26 cellular contexts compared by ENCODE assay signal in the genomic region with DNA sequence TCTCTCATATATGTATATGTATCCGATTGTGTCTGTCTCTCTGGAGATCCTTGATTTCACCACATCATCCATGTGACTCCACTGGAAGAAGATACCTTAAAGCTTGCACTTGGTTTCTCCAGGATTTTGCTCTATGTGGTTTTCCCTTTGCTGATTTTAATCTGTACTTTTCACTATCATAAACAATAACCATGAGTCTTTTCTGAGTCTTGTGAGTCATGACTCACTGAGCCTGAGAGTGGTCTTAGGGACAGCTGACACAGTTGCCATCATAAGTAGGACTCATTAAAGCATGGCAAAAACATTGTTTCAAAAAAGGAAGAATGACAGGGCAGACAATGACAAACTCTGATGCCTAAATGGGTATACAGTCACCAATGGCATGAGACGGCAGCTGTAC.
DNase-seq lines count a peak whose midpoint lies in the region; ATAC-seq and TF ChIP-seq lines count a peak whose summit lies in the region.
"Had no signal": no experiment of that assay in that cellular context is flagged by ENCODE, and none has a peak within 500 bp of the region (broad histone marks: within the 10 kb centered on the region; RNA-seq: fewer than 3 reads in every experiment).

No MANE protein-coding gene starts in this region.

- no peak overlapping the region for H3K9ac ChIP-seq in PC-3 (ENCODE audit: low read length)
- H3K9ac ChIP-seq in endodermal cell (ENCODE audit: extremely low read depth, low read length, poor library complexity, severe bottlenecking): no peak overlapping the region
- H3K9ac ChIP-seq: parathyroid adenoma had no signal

- intact Hi-C loops in PC-3 (cut with micrococcal nuclease) (no loop called here), esophagus muscularis mucosa (cut with DNase I) (no loop called here)

- H2AFZ ChIP-seq in PC-3 (ENCODE audit: low read length): no peak overlapping the region
- H2AFZ ChIP-seq: parathyroid adenoma, PC-9 had no signal

- H3K9me3 Mint-ChIP-seq in endodermal cell: peaks cover 28% of the 10 kb centered on the region
- H3K9me3 Mint-ChIP-seq in WTC11: peaks cover 62% of the 10 kb centered on the region

- WGBS in endodermal cell (ENCODE audit: insufficient coverage in 1 of 2, insufficient read length in 1 of 2), 2 experiments: 91 to 100% methylated on average over 2 of the region's 2 CpGs
- WGBS in esophagus muscularis mucosa: 94% methylated on average over 2 of the region's 2 CpGs

- H3K4me2 ChIP-seq in PC-3 (ENCODE audit: low read length): no peak overlapping the region
- H3K4me2 ChIP-seq: PC-9 had no signal

- no peak for TF ChIP-seq POLR2A in esophagus muscularis mucosa (IDR thresholded peaks at IDR 0.05; ENCODE audit: low read depth)

- DNase-seq in Caki2 (ENCODE audit: low read depth) (peak; percentile 20), PC-3 (peak; percentile 18), endodermal cell (no peak), iris pigment epithelial cell (ENCODE audit: low read depth) (peak; percentile 82), WTC11 (ENCODE audit: low spot score) (no peak), esophagus muscularis mucosa (ENCODE audit: extremely low spot score) (no peak), NCI-H2081 treated with DMSO at 0.1 percent for 48 hours (lab: John Stamatoyannopoulos, UW) (no peak)
- no peak for DNase-seq in activated CD8-positive, alpha-beta memory T cell treated with anti-CD3 and anti-CD28 coated beads, Interleukin-2, amount 50 U/mL, for 48 hours
- DNase-seq: ACHN; activated CD4-positive, alpha-beta T cell treated with anti-CD3 and anti-CD28 coated beads, Interleukin-2, amount 50 U/mL, for 1 hour; activated gamma-delta T cell treated with Interleukin-2 at 50 U/mL for 16 hours; amygdala; C1 segment of cervical spinal cord; effector memory CD8-positive, alpha-beta T cell; GOT3; KBM-7; naive thymus-derived CD8-positive, alpha-beta T cell; NCI-H187 treated with DMSO at 0.1 percent for 48 hours; NCI-H345; PC-9; right lobe of liver had no signal

- H3K4me3 ChIP-seq in PC-3 (ENCODE audit: low read length) (no peak overlapping the region), endodermal cell (ENCODE audit: low read length) (peak overlapping the region; percentile 47), esophagus muscularis mucosa (no peak overlapping the region)
- H3K4me3 ChIP-seq: PC-9, right lobe of liver, SJSA1 had no signal

- no peaks in the 10 kb centered on the region for H3K27me3 ChIP-seq in PC-3 (ENCODE audit: low read length)
- H3K27me3 ChIP-seq in endodermal cell (ENCODE audit: control insufficient read depth, insufficient read depth, low read length, poor library complexity, severe bottlenecking): no peaks in the 10 kb centered on the region
- H3K27me3 ChIP-seq in esophagus muscularis mucosa: no peaks in the 10 kb centered on the region
- H3K27me3 ChIP-seq: right lobe of liver, SJSA1 had no signal

- no peaks in the 10 kb centered on the region for H4K20me1 ChIP-seq in PC-3 (ENCODE audit: low read length)

- ATAC-seq in PC-3 (no peak), WTC11 (no peak)
- ATAC-seq: effector memory CD8-positive, alpha-beta T cell; naive thymus-derived CD8-positive, alpha-beta T cell; right lobe of liver had no signal

- H3K36me3 Mint-ChIP-seq in endodermal cell (ENCODE audit: low read depth) (peaks cover 44% of the 10 kb centered on the region), WTC11 (peaks cover 64% of the 10 kb centered on the region)

- peaks cover 25% of the 10 kb centered on the region for H3K36me3 ChIP-seq in PC-3 (ENCODE audit: low read depth, low read length)
- H3K36me3 ChIP-seq in endodermal cell (ENCODE audit: control insufficient read depth, insufficient read depth, low read length): peaks cover 15% of the 10 kb centered on the region
- H3K36me3 ChIP-seq in esophagus muscularis mucosa: peaks cover 0 to 25% (median 4%) of the 10 kb centered on the region in 4 donors
- H3K36me3 ChIP-seq: right lobe of liver had no signal

- H3K4me3 Mint-ChIP-seq in endodermal cell (no peak overlapping the region), WTC11 (no peak overlapping the region)
- H3K4me3 Mint-ChIP-seq: effector memory CD8-positive, alpha-beta T cell; memory B cell; naive thymus-derived CD8-positive, alpha-beta T cell; T-helper 1 cell treated with Interleukin-12 subunit alpha and Interleukin-12 subunit beta and Interleukin-4 antibody, amounts not matched to agents 30 μg/mL and 1 μg/mL, for 36 hours had no signal

- in situ Hi-C loops in Caki2 (cut with HindIII; ENCODE audit: low pct_unique_long_range_greater_than_20kb, low sequenced_read_pairs): no loop called here

- H3K27me3 Mint-ChIP-seq in endodermal cell (ENCODE audit: insufficient read depth) (no peaks in the 10 kb centered on the region), WTC11 (ENCODE audit: low read depth) (no peaks in the 10 kb centered on the region)
- H3K27me3 Mint-ChIP-seq: effector memory CD8-positive, alpha-beta T cell; memory B cell; naive thymus-derived CD8-positive, alpha-beta T cell had no signal

- no TSS peak for BruUV-seq in PC-3 (replicated peaks; lab: Mats Ljungman, UMichigan)

- TF ChIP-seq CTCF in PC-3 (conservative IDR thresholded peaks at IDR 0.05; ENCODE audit: low read depth, low read length) (no peak), endodermal cell (conservative IDR thresholded peaks at IDR 0.05) (no peak), WTC11 (IDR thresholded peaks at IDR 0.05) (no peak), esophagus muscularis mucosa (IDR thresholded peaks at IDR 0.05) (no peak)

- POLR2A ChIA-PET in PC-3 (lab: Charles Lee; ENCODE audit: unreplicated experiment) (no interaction called here), WTC11 (lab: Charles Lee) (no interaction called here)

- H3K27ac ChIP-seq in PC-3 (ENCODE audit: low read length) (no peak overlapping the region), endodermal cell (ENCODE audit: low read depth, low read length) (no peak overlapping the region), esophagus muscularis mucosa (replicated peaks in 1 of 4) (no peak overlapping the region)
- H3K27ac ChIP-seq: parathyroid adenoma, PC-9, right lobe of liver, SJSA1, VCaP had no signal

- no peaks in the 10 kb centered on the region for H3F3A ChIP-seq in PC-3 (ENCODE audit: low read length, unreplicated experiment)

- no peaks in the 10 kb centered on the region for H3K79me2 ChIP-seq in PC-3 (ENCODE audit: low read length)
- H3K79me2 ChIP-seq: parathyroid adenoma had no signal

- H3K4me1 ChIP-seq in PC-3 (ENCODE audit: insufficient read depth, low read length) (no peaks in the 10 kb centered on the region), endodermal cell (ENCODE audit: control insufficient read depth, insufficient read depth, low read length) (no peaks in the 10 kb centered on the region), esophagus muscularis mucosa (peaks cover 0 to 6% (median 0%) of the 10 kb centered on the region in 4 donors)
- H3K4me1 ChIP-seq: parathyroid adenoma, right lobe of liver, SJSA1 had no signal

- H3K9me3 ChIP-seq in PC-3 (ENCODE audit: low read length) (0 out of 2 replicates have a peak, but pooled peaks cover 10% of the 10 kb centered on the region), endodermal cell (ENCODE audit: control insufficient read depth, low read length) (peaks cover 27% of the 10 kb centered on the region), esophagus muscularis mucosa (no peaks in the 10 kb centered on the region)
- H3K9me3 ChIP-seq: right lobe of liver had no signal

- no peak for TF ChIP-seq EP300 in esophagus muscularis mucosa (IDR thresholded peaks at IDR 0.05)

- CTCF ChIA-PET in PC-3 (lab: Charles Lee) (no interaction called here), WTC11 (lab: Charles Lee) (no interaction called here)

- no peaks in the 10 kb centered on the region for H3K4me1 Mint-ChIP-seq in endodermal cell
- H3K4me1 Mint-ChIP-seq in WTC11: peaks cover 3% of the 10 kb centered on the region

- H3K9me2 ChIP-seq in PC-3 (replicated peaks; ENCODE audit: low read length): no peaks in the 10 kb centered on the region

- H3K27ac Mint-ChIP-seq in endodermal cell (no peak overlapping the region), WTC11 (no peak overlapping the region)
- H3K27ac Mint-ChIP-seq: effector memory CD8-positive, alpha-beta T cell; memory B cell; naive thymus-derived CD8-positive, alpha-beta T cell; T-helper 1 cell treated with Interleukin-12 subunit alpha and Interleukin-12 subunit beta and Interleukin-4 antibody, amounts not matched to agents 30 μg/mL and 1 μg/mL, for 36 hours had no signal

TF ChIP-seq in WTC11, 78 proteins besides CTCF, POLR2A, EP300 and RAD21 (continues in another document):
- TF ChIP-seq, protein P1, sequence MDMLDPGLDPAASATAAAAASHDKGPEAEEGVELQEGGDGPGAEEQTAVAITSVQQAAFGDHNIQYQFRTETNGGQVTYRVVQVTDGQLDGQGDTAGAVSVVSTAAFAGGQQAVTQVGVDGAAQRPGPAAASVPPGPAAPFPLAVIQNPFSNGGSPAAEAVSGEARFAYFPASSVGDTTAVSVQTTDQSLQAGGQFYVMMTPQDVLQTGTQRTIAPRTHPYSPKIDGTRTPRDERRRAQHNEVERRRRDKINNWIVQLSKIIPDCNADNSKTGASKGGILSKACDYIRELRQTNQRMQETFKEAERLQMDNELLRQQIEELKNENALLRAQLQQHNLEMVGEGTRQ (CRISPR knock-in tag; IDR thresholded peaks at IDR 0.05): no peak
- TF ChIP-seq ZBTB21 (CRISPR knock-in tag; IDR thresholded peaks at IDR 0.05; ENCODE audit: borderline replicate concordance): no peak
- TF ChIP-seq JUN (CRISPR knock-in tag; IDR thresholded peaks at IDR 0.05): no peak
- TF ChIP-seq, protein P2, sequence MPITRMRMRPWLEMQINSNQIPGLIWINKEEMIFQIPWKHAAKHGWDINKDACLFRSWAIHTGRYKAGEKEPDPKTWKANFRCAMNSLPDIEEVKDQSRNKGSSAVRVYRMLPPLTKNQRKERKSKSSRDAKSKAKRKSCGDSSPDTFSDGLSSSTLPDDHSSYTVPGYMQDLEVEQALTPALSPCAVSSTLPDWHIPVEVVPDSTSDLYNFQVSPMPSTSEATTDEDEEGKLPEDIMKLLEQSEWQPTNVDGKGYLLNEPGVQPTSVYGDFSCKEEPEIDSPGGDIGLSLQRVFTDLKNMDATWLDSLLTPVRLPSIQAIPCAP (CRISPR knock-in tag; IDR thresholded peaks at IDR 0.05): no peak
- TF ChIP-seq, protein P3, sequence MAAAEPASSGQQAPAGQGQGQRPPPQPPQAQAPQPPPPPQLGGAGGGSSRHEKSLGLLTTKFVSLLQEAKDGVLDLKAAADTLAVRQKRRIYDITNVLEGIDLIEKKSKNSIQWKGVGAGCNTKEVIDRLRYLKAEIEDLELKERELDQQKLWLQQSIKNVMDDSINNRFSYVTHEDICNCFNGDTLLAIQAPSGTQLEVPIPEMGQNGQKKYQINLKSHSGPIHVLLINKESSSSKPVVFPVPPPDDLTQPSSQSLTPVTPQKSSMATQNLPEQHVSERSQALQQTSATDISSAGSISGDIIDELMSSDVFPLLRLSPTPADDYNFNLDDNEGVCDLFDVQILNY (CRISPR knock-in tag; IDR thresholded peaks at IDR 0.05): no peak
- no peak for TF ChIP-seq ELF4 (CRISPR knock-in tag; IDR thresholded peaks at IDR 0.05; ENCODE audit: low read depth)
- no peak for TF ChIP-seq CREB1 (CRISPR knock-in tag; IDR thresholded peaks at IDR 0.05)

Comparison
In these comparisons a context has a peak if more than half of its experiments do, and no peak if none do; other contexts are left out.
1. DNase-seq: peak in Caki2 (single experiment), PC-3 (single experiment) and iris pigment epithelial cell (single experiment); none in endodermal cell (single experiment), WTC11 (single experiment), esophagus muscularis mucosa (single experiment), NCI-H2081 treated with DMSO at 0.1 percent for 48 hours (single experiment) and activated CD8-positive, alpha-beta memory T cell treated with anti-CD3 and anti-CD28 coated beads, Interleukin-2, amount 50 U/mL, for 48 hours (single experiment).